In genomic region chr19:40836754-40837429, GRCh38 we compare ENCODE assay signal across 23 cellular contexts. TPM values are rescaled to one million over a fixed set of nuclear protein-coding genes. Genes with fewer than 3 reads are reported as not detected.
"Had no signal": no experiment of that assay in that cellular context is flagged by ENCODE, and none has a peak within 500 bp of the region (broad histone marks: within the 10 kb centered on the region; RNA-seq: fewer than 3 reads in every experiment).

No MANE protein-coding gene starts in this region.

- FAIRE-seq: RCC 7860 had no signal

- DNase-seq: Karpas-422, KG1, MM.1S, NCI-H1092 treated with DMSO at 0.1 percent for 48 hours, NCI-H1436, NCI-H187, NCI-H2029, NCI-H2081 treated with DMSO at 0.1 percent for 48 hours, NCI-H2171, NCI-H226, NCI-H446, NCI-H510A, NCI-H524 treated with DMSO at 0.1 percent for 48 hours, NCI-H69, NCI-H774, Right ventricle myocardium superior, RPMI8226, SIG-M5 had no signal

- H3K4me3 ChIP-seq: SJSA1, SK-N-MC had no signal

- H3K36me3 ChIP-seq: SJSA1 had no signal

- H3K9me3 ChIP-seq: SJSA1 had no signal

- H3K4me1 ChIP-seq: SJSA1 had no signal

- H3K27ac ChIP-seq: SJSA1, SK-N-MC had no signal

RNA-seq across cellular contexts. Expression of gene CYP2A6, which starts 13.4 kb away (rescaled TPM):
- total RNA-seq: HT1080, M059J, SJSA1 had no signal

RNA-seq across cellular contexts. Expression of gene CYP2A7, which starts 45.1 kb away (rescaled TPM):
- total RNA-seq: HT1080, M059J, Right ventricle myocardium superior, SJSA1 had no signal
